ENCODE assay signal across 8 cellular contexts in the genomic region with DNA sequence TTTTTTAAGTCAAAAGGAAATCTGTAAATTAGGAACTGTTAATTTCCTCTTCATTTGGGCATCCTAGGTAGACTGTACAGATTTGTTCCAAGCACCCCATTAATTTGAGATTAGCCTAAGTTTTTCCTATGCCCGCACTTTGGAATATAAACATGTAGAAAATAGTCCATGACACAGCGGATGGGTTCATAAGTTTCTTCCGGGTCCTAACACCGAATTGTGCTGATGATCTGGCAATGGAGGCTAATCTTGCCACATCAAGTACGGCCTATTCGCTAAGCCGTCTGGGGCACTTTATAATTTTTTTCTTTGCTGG. TPM values are rescaled to one million over a fixed set of nuclear protein-coding genes. Genes with fewer than 3 reads are reported as not detected.
A peak's percentile ranks its signal among the peaks of the same experiment; 100 is the strongest.
DNase-seq lines count a peak whose midpoint lies in the region; ATAC-seq and TF ChIP-seq lines count a peak whose summit lies in the region.

No MANE protein-coding gene starts in this region.

- H3K4me3 ChIP-seq in Peyer's patch (peak overlapping the region; percentile 71 to 91 (median 82)), fibroblast of lung (replicated peaks in 1 of 4; ENCODE audit: control extremely low read depth in 1 of 4, insufficient read depth in 1 of 4, low read depth in 3 of 4, low read length in 4 of 4) (peak overlapping the region; percentile 67 to 91 (median 76)), retinal pigment epithelial cell (ENCODE audit: low read length) (peak overlapping the region; percentile 87)

- no peak for TF ChIP-seq CTCF in Peyer's patch (IDR thresholded peaks at IDR 0.05)
- no peak for TF ChIP-seq CTCF in fibroblast of lung (conservative IDR thresholded peaks at IDR 0.05 in 1 of 2, IDR thresholded peaks at IDR 0.05 in 1 of 2; ENCODE audit: low read depth in 1 of 2, low read length in 2 of 2)
- no peak for TF ChIP-seq CTCF in retinal pigment epithelial cell (conservative IDR thresholded peaks at IDR 0.05; ENCODE audit: low read depth, low read length)

- H2AFZ ChIP-seq in fibroblast of lung (ENCODE audit: low read length): peak overlapping the region; percentile 80

- H3K4me1 ChIP-seq in Peyer's patch (peaks cover 0 to 5% (median 1%) of the 10 kb centered on the region in 4 donors), fibroblast of lung (ENCODE audit: control insufficient read depth, extremely low read depth, insufficient read depth, low read length) (peaks cover 2% of the 10 kb centered on the region)

- no peaks in the 10 kb centered on the region for H4K20me1 ChIP-seq in fibroblast of lung (ENCODE audit: control insufficient read depth, extremely low read depth, insufficient read depth, low read length)

- H3K79me2 ChIP-seq in fibroblast of lung (ENCODE audit: control insufficient read depth, insufficient read depth, low read length): peaks cover 36% of the 10 kb centered on the region

- H3K27me3 Mint-ChIP-seq in activated CD4-positive, alpha-beta T cell treated with anti-CD3 and anti-CD28 coated beads, Interleukin-2, amount 10 ng/mL, durations not matched to agents 24 days and 14 days: peaks cover 2% of the 10 kb centered on the region

- H3K9me3 Mint-ChIP-seq in activated CD4-positive, alpha-beta T cell treated with anti-CD3 and anti-CD28 coated beads, Interleukin-2, amount 10 ng/mL, durations not matched to agents 24 days and 14 days: no peaks in the 10 kb centered on the region

- peak overlapping the region; percentile 98 for H3K4me2 ChIP-seq in fibroblast of lung (ENCODE audit: extremely low read depth, insufficient read depth, low read length)

- H3K4me3 Mint-ChIP-seq in activated CD4-positive, alpha-beta T cell treated with anti-CD3 and anti-CD28 coated beads, Interleukin-2, amount 10 ng/mL, durations not matched to agents 24 days and 14 days: peak overlapping the region; percentile 92

- H3K27ac Mint-ChIP-seq in activated CD4-positive, alpha-beta T cell treated with anti-CD3 and anti-CD28 coated beads, Interleukin-2, amount 10 ng/mL, durations not matched to agents 24 days and 14 days: peak overlapping the region; percentile 99

- no peaks in the 10 kb centered on the region for H3K9me3 ChIP-seq in Peyer's patch
- no peaks in the 10 kb centered on the region for H3K9me3 ChIP-seq in fibroblast of lung (ENCODE audit: control insufficient read depth, insufficient read depth, low read depth, low read length)

- peak overlapping the region; percentile 80 for H3K9ac ChIP-seq in fibroblast of lung (ENCODE audit: insufficient read depth, low read length)

- no peak for TF ChIP-seq POLR2A in Peyer's patch (IDR thresholded peaks at IDR 0.05)

- peaks cover 10% of the 10 kb centered on the region for H3K4me1 Mint-ChIP-seq in activated CD4-positive, alpha-beta T cell treated with anti-CD3 and anti-CD28 coated beads, Interleukin-2, amount 10 ng/mL, durations not matched to agents 24 days and 14 days

- no peak for DNase-seq in activated CD4-positive, alpha-beta T cell treated with anti-CD3 and anti-CD28 coated beads, Interleukin-2, amount 10 ng/mL, durations not matched to agents 24 days and 14 days
- no peak for DNase-seq in activated CD4-positive, alpha-beta T cell treated with anti-CD3 and anti-CD28 coated beads, Interleukin-2, amount 50 U/mL, for 4 hours
- DNase-seq in Peyer's patch (no peak), fibroblast of lung (ENCODE audit: low read depth in 2 of 2) (no peak), retinal pigment epithelial cell (ENCODE audit: low read depth) (no peak), GM19240 (ENCODE audit: insufficient read length, low spot score) (no peak), GF-D8 (lab: John Stamatoyannopoulos, UW) (no peak)

- intact Hi-C loops in activated CD4-positive, alpha-beta T cell treated with anti-CD3 and anti-CD28 coated beads, Interleukin-2, amount 10 ng/mL, durations not matched to agents 24 days and 14 days (cut with micrococcal nuclease): loop anchor here (1.0 to 10.0 kb wide), 5 partner anchors 69 to 439 kb away; partner anchors contain the start of gene CXorf38

- no peaks in the 10 kb centered on the region for H3K27me3 ChIP-seq in Peyer's patch
- no peaks in the 10 kb centered on the region for H3K27me3 ChIP-seq in fibroblast of lung (ENCODE audit: control insufficient read depth, insufficient read depth, low read length)

- H3K36me3 ChIP-seq in Peyer's patch (no peaks in the 10 kb centered on the region), fibroblast of lung (ENCODE audit: control insufficient read depth, insufficient read depth, low read length) (no peaks in the 10 kb centered on the region)

- H3K27ac ChIP-seq in Peyer's patch (peak overlapping the region; percentile 93 to 100 (median 98)), fibroblast of lung (ENCODE audit: insufficient read depth, low read length) (peak overlapping the region; percentile 100)

- ATAC-seq in GM21515 (IDR thresholded peaks at IDR 0.05; ENCODE audit: unreplicated experiment): no peak

- H3K36me3 Mint-ChIP-seq in activated CD4-positive, alpha-beta T cell treated with anti-CD3 and anti-CD28 coated beads, Interleukin-2, amount 10 ng/mL, durations not matched to agents 24 days and 14 days (ENCODE audit: low read depth): peaks cover 6% of the 10 kb centered on the region

RNA-seq across cellular contexts. Expression of gene USP9X, which starts 1.2 kb away (rescaled TPM):
- total RNA-seq in activated CD4-positive, alpha-beta T cell treated with anti-CD3 and anti-CD28 coated beads, Interleukin-2, amount 10 ng/mL, durations not matched to agents 24 days and 14 days: 49.8 and 50.3 TPM in 2 replicates
- 100 to 1,000 TPM in 2 of 4 donors, 10 to 100 TPM in 2; 75.9 to 114 (median 102) TPM for total RNA-seq in Peyer's patch
- 98.4 and 161 TPM in 2 replicates for total RNA-seq in fibroblast of lung
- polyA plus RNA-seq in fibroblast of lung: 37.1 and 54.0 TPM in 2 replicates
- 35.2 and 60.1 TPM in 2 replicates for polyA plus RNA-seq in fibroblast of lung (2012)
- 107 and 153 TPM in 2 replicates for polyA minus RNA-seq in fibroblast of lung (ENCODE audit: low replicate concordance)
